7 cellular contexts compared by ENCODE assay signal in the genomic region with DNA sequence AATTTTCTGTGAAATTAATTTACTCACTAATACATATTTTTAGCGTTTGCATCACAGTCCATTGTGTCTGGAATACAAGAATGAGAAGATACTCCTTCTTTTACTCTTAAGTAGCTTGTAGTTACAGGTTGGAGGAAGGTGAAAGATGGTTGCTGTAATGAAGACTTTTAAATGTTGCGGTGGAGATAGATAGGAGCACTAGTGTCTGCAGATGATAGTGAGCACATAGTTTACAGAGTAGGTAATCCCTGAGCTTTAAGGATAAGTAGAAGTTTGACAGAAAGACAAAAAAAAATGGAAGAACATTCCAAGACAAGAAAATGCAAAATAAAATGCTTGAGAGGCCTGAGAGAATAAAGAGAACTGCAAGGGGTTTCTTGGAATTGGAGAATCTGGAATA.
"Had no signal": no experiment of that assay in that cellular context is flagged by ENCODE, and none has a peak within 500 bp of the region (broad histone marks: within the 10 kb centered on the region; RNA-seq: fewer than 3 reads in every experiment).

No MANE protein-coding gene starts in this region.

- H3K9ac ChIP-seq: KMS-11 had no signal

- H3K27ac ChIP-seq: HL-60, KMS-11 had no signal

- DNase-seq: IMR-90, KBM-7, KG1 had no signal

- H3K4me2 ChIP-seq: KMS-11 had no signal

- ATAC-seq: HepG2 had no signal

- FAIRE-seq: HepG2, HTR-8/SVneo had no signal
